1 cellular context compared by ENCODE assay signal in the genomic region with DNA sequence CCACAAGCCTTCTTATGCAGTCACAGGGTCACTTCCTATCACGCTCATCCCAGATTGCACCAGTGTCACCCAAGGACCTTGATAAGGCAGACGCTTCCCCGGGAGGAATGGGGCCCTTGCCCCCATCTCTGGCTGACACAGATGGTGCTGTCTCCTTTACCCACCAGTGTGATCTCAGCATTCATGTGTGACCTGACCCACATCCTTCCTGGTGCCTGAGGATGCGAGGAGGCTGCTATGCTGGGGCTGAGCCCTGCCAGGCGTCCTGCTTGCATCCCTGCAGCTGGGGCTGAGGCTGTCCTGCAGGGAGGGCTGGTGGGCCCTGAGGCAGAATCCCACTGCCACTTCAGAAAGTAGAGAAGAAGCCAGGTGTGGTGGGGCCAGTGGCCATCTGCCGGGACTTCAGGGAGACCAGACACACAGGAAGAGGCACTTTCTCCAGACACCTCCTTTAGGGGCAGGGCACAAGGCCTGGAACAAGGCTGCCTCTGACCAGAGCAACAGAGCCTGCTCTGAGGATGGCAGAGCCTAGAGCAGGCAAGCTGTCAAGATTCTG.
TF ChIP-seq lines count a peak whose summit lies in the region.

No MANE protein-coding gene starts in this region.

TF ChIP-seq in H1, 55 proteins besides CTCF, POLR2A, EP300 and RAD21 (continued from another document):
- TF ChIP-seq, protein P1, sequence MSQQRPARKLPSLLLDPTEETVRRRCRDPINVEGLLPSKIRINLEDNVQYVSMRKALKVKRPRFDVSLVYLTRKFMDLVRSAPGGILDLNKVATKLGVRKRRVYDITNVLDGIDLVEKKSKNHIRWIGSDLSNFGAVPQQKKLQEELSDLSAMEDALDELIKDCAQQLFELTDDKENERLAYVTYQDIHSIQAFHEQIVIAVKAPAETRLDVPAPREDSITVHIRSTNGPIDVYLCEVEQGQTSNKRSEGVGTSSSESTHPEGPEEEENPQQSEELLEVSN (IDR thresholded peaks at IDR 0.05), result no peak
- TF ChIP-seq POLR2AphosphoS5 (IDR thresholded peaks at IDR 0.05; ENCODE audit: low read depth, low read length), result no peak
- no peak for TF ChIP-seq EZH2 (IDR thresholded peaks at IDR 0.05; ENCODE audit: low read depth, low read length, severe bottlenecking)
- no peak for TF ChIP-seq SUZ12 (IDR thresholded peaks at IDR 0.05; ENCODE audit: low read length)
- TF ChIP-seq BRCA1 (IDR thresholded peaks at IDR 0.05; ENCODE audit: low read depth, low read length), result no peak
